Comparison of ENCODE assay signal across 24 cellular contexts in genomic region chr14:31884238-31884637, GRCh38.
"Had no signal": no experiment of that assay in that cellular context is flagged by ENCODE, and none has a peak within 500 bp of the region (broad histone marks: within the 10 kb centered on the region; RNA-seq: fewer than 3 reads in every experiment).

No MANE protein-coding gene starts in this region.

- H3K36me3 ChIP-seq: gastroesophageal sphincter, heart right ventricle, neural progenitor cell, suprapubic skin, transverse colon, vagina had no signal

- H3K27me3 ChIP-seq: dorsolateral prefrontal cortex, gastroesophageal sphincter, heart right ventricle, neural progenitor cell, suprapubic skin, transverse colon, vagina had no signal

- H3K4me3 ChIP-seq: dorsolateral prefrontal cortex, gastroesophageal sphincter, heart right ventricle, lung, neural progenitor cell, suprapubic skin, transverse colon, vagina had no signal

- ATAC-seq: gastroesophageal sphincter; heart right ventricle; left lobe of liver; naive thymus-derived CD4-positive, alpha-beta T cell; stimulated activated naive CD8-positive, alpha-beta T cell treated with anti-CD3 and anti-CD28 coated beads, Interleukin-15, amount 100 ng/mL, for 72 hours had no signal

- H3K27ac ChIP-seq: dorsolateral prefrontal cortex, gastroesophageal sphincter, heart right ventricle, neural progenitor cell, parathyroid adenoma, suprapubic skin, transverse colon, vagina had no signal

- H3K79me2 ChIP-seq: parathyroid adenoma had no signal

- H3K4me2 ChIP-seq: neural progenitor cell had no signal

- H2AFZ ChIP-seq: neural progenitor cell, parathyroid adenoma had no signal

- H3K9ac ChIP-seq: neural progenitor cell, parathyroid adenoma had no signal

- H3K9me3 ChIP-seq: gastroesophageal sphincter, heart right ventricle, suprapubic skin, transverse colon, vagina had no signal

- DNase-seq: cerebellar nuclear complex; dorsolateral prefrontal cortex; effector CD4-positive, alpha-beta T cell; heart right ventricle; hippocampal formation; immature natural killer cell; kidney; midbrain; naive thymus-derived CD4-positive, alpha-beta T cell; small intestine; stimulated activated CD4-positive, alpha-beta T cell treated with anti-CD3 and anti-CD28 coated beads, Interleukin-15, amount 100 ng/mL, for 24 hours; stimulated activated CD4-positive, alpha-beta T cell treated with anti-CD3 and anti-CD28 coated beads, Interleukin-4, amount 100 ng/mL, for 1 hour; stimulated activated CD8-positive, alpha-beta memory T cell treated with anti-CD3 and anti-CD28 coated beads, Interleukin-4, amount 100 ng/mL, for 48 hours; stimulated activated naive CD4-positive, alpha-beta T cell; stimulated activated naive CD8-positive, alpha-beta T cell treated with anti-CD3 and anti-CD28 coated beads, Interleukin-15, amount 100 ng/mL, for 72 hours; transverse colon had no signal

- H3K4me1 ChIP-seq: gastroesophageal sphincter, neural progenitor cell, parathyroid adenoma, suprapubic skin, transverse colon, vagina had no signal

- FAIRE-seq: colon, kidney, small intestine had no signal
